ENCODE assay signal across 27 cellular contexts in genomic region chr5:156783092-156783491, GRCh38.
A peak's percentile ranks its signal among the peaks of the same experiment; 100 is the strongest.
DNase-seq lines count a peak whose midpoint lies in the region; ATAC-seq, FAIRE-seq and TF ChIP-seq lines count a peak whose summit lies in the region.
"Had no signal": no experiment of that assay in that cellular context is flagged by ENCODE, and none has a peak within 500 bp of the region (broad histone marks: within the 10 kb centered on the region; RNA-seq: fewer than 3 reads in every experiment).

No MANE protein-coding gene starts in this region.

- H2BK5ac ChIP-seq in H1 (ENCODE audit: low read depth, low read length) = no peak overlapping the region

- H3K23me2 ChIP-seq in H1 (ENCODE audit: low read depth, low read length) = no peaks in the 10 kb centered on the region

- no peaks in the 10 kb centered on the region for H3K79me1 ChIP-seq in H1 (ENCODE audit: low read depth, low read length)

- H2BK120ac ChIP-seq in H1 (replicated peaks; ENCODE audit: low read depth, low read length) = no peak overlapping the region

- no peak overlapping the region for H3K4me2 ChIP-seq in H1 (ENCODE audit: insufficient read depth in 1 of 2, low read depth in 2 of 2, low read length in 2 of 2)
- H3K4me2 ChIP-seq: A549; BLaER1 treated with 17β-estradiol and CSF1 and Interleukin-3, amounts not matched to agents 10 nM and 100 nM; SK-N-SH had no signal

- H4K20me1 ChIP-seq in H1 (replicated peaks in 1 of 2; ENCODE audit: control insufficient read depth in 1 of 2, insufficient read depth in 2 of 2, low read length in 2 of 2) = no peaks in the 10 kb centered on the region
- H4K20me1 ChIP-seq: BLaER1 treated with 17β-estradiol and CSF1 and Interleukin-3, amounts not matched to agents 10 nM and 100 nM had no signal

- TF ChIP-seq EP300 in H1 (IDR thresholded peaks at IDR 0.05; ENCODE audit: borderline replicate concordance in 1 of 2, low read depth in 2 of 2, low read length in 2 of 2) = no peak

- FAIRE-seq in GM12891 (lab: Jason Lieb, UNC) (peak; percentile 5), H1 (lab: Jason Lieb, UNC) (no peak)
- FAIRE-seq: A549, HTR-8/SVneo had no signal

- TF ChIP-seq POLR2A in GM12891 (IDR thresholded peaks at IDR 0.05; ENCODE audit: low read depth, low read length) = no peak
- no peak for TF ChIP-seq POLR2A in H1 (IDR thresholded peaks at IDR 0.05; ENCODE audit: control extremely low read depth in 1 of 2, low read depth in 2 of 2, low read length in 2 of 2)

- H3K4ac ChIP-seq in H1 (replicated peaks; ENCODE audit: insufficient read length, low read depth, low read length) = no peak overlapping the region

- no peak overlapping the region for H3K9ac ChIP-seq in H1 (replicated peaks in 1 of 4; ENCODE audit: extremely low read depth in 1 of 4, low read depth in 3 of 4, low read length in 3 of 4)
- H3K9ac ChIP-seq: BLaER1 treated with 17β-estradiol and CSF1 and Interleukin-3, amounts not matched to agents 10 nM and 100 nM; GM23248; SK-N-SH had no signal

- no peak overlapping the region for H3K4me3 ChIP-seq in GM12864 (ENCODE audit: low read depth, low read length)
- no peak overlapping the region for H3K4me3 ChIP-seq in H1 (ENCODE audit: extremely low read depth in 1 of 4, insufficient read depth in 2 of 4, low read depth in 3 of 4, low read length in 4 of 4)
- H3K4me3 ChIP-seq: A549; BLaER1 treated with 17β-estradiol and CSF1 and Interleukin-3, amounts not matched to agents 10 nM and 100 nM; GM23248; HAP-1 had no signal

- no peak for TF ChIP-seq RAD21 in H1 (IDR thresholded peaks at IDR 0.05 in 1 of 2, conservative IDR thresholded peaks at IDR 0.05 in 1 of 2; ENCODE audit: low read depth in 2 of 2, low read length in 2 of 2)

- H3K4me1 ChIP-seq in H1 (replicated peaks in 1 of 4; ENCODE audit: control insufficient read depth in 3 of 4, insufficient read depth in 4 of 4, low read length in 3 of 4) = peaks cover 0 to 3% (median 0%) of the 10 kb centered on the region in 4 experiments; a peak in 1 of 7 replicates
- H3K4me1 ChIP-seq: A549; BLaER1 treated with 17β-estradiol and CSF1 and Interleukin-3, amounts not matched to agents 10 nM and 100 nM; HAP-1 had no signal

- H3K9me3 ChIP-seq in H1 (ENCODE audit: insufficient read depth in 2 of 2, low read depth in 1 of 2, low read length in 1 of 2) = no peaks in the 10 kb centered on the region
- H3K9me3 ChIP-seq: A549, HAP-1, SK-N-SH had no signal

- 93% methylated on average over 5 of the region's 5 CpGs; no CpG with 5 or more reads in 1 of the 2 experiments for whole genome bisulfite sequencing in H1 (ENCODE audit: extremely low coverage in 1 of 2, insufficient coverage in 1 of 2, insufficient read length in 1 of 2, insufficient replicate concordance in 2 of 2, low coverage in 1 of 2, low lambda C conversion rate in 2 of 2, missing lambda C conversion rate in 1 of 2), 2 experiments

- no peak overlapping the region for H4K5ac ChIP-seq in H1 (ENCODE audit: insufficient read length, low read depth, low read length)

- H3K79me2 ChIP-seq in H1 (ENCODE audit: control insufficient read depth in 1 of 2, insufficient read depth in 2 of 2, low read length in 2 of 2) = no peaks in the 10 kb centered on the region

- no peak overlapping the region for H2BK15ac ChIP-seq in H1 (ENCODE audit: low read length)

- H3K27ac ChIP-seq in H1 (ENCODE audit: low read depth, low read length) = no peak overlapping the region
- H3K27ac ChIP-seq: A549; BLaER1 treated with 17β-estradiol and CSF1 and Interleukin-3, amounts not matched to agents 10 nM and 100 nM; GM23248 had no signal

- no peak overlapping the region for H4K8ac ChIP-seq in H1 (ENCODE audit: extremely low read depth, insufficient read depth, low read length)

- no peaks in the 10 kb centered on the region for H3K36me3 ChIP-seq in H1 (ENCODE audit: control insufficient read depth in 2 of 4, insufficient read depth in 4 of 4, low read length in 3 of 4)
- H3K36me3 ChIP-seq: BLaER1 treated with 17β-estradiol and CSF1 and Interleukin-3, amounts not matched to agents 10 nM and 100 nM; HAP-1 had no signal

- H2AK5ac ChIP-seq in H1 (ENCODE audit: low read depth, low read length) = no peak overlapping the region

- TF ChIP-seq CTCF in GM12864 (IDR thresholded peaks at IDR 0.05; ENCODE audit: low read depth, low read length, missing control alignments) (peak; percentile 17), H1 (IDR thresholded peaks at IDR 0.05; ENCODE audit: control extremely low read depth in 1 of 3, insufficient read depth in 1 of 3, low read depth in 1 of 3, low read length in 3 of 3) (no peak)

- H2AFZ ChIP-seq in H1 (ENCODE audit: low read length) = no peak overlapping the region
- H2AFZ ChIP-seq: GM23248 had no signal

- POLR2A ChIA-PET in H1 (lab: Charles Lee; ENCODE audit: partially characterized antibody) = no interaction called here

- no peaks in the 10 kb centered on the region for H3K27me3 ChIP-seq in H1 (replicated peaks in 1 of 4; ENCODE audit: control insufficient read depth in 3 of 4, extremely low read depth in 1 of 4, insufficient read depth in 3 of 4, low read length in 3 of 4)
- H3K27me3 ChIP-seq: BLaER1 treated with 17β-estradiol and CSF1 and Interleukin-3, amounts not matched to agents 10 nM and 100 nM had no signal

- H2BK12ac ChIP-seq in H1 (ENCODE audit: low read depth, low read length) = peak overlapping the region; percentile 82; the same call in 1 of the 2 replicates

- H4K91ac ChIP-seq in H1 (replicated peaks; ENCODE audit: insufficient read length, low read length) = no peak overlapping the region

- no peak overlapping the region for H3K18ac ChIP-seq in H1 (ENCODE audit: extremely low read depth, low read length)

- CTCF ChIA-PET in H1 (lab: Charles Lee; ENCODE audit: partially characterized antibody) = interaction anchor here (0.7 kb wide), 1 partner anchor 14 kb away, joined by 3 read pairs; no protein-coding TSS in a partner anchor

- H3K14ac ChIP-seq in H1 (ENCODE audit: insufficient read length) = no peak overlapping the region

- no peak overlapping the region for H2BK20ac ChIP-seq in H1 (ENCODE audit: low read length)

- H3K56ac ChIP-seq in H1 (replicated peaks; ENCODE audit: insufficient read length, low read depth, low read length) = no peak overlapping the region

- no peak overlapping the region for H3K23ac ChIP-seq in H1 (ENCODE audit: insufficient read length)

- ATAC-seq in HG02610 (IDR thresholded peaks at IDR 0.05; ENCODE audit: unreplicated experiment) = peak; percentile 53
- no peak for ATAC-seq in HG03108 (IDR thresholded peaks at IDR 0.05; ENCODE audit: unreplicated experiment)
- ATAC-seq: A549, PC-3 had no signal

- DNase-seq in GM12864 (ENCODE audit: low read depth) = no peak
- no peak for DNase-seq in GM12891 (ENCODE audit: insufficient read length, low spot score)
- no peak for DNase-seq in H1 (ENCODE audit: low read depth in 1 of 2, low spot score in 2 of 2)
- no peak for DNase-seq in activated CD4-positive, CD25-positive, alpha-beta regulatory T cell (lab: John Stamatoyannopoulos, UW)
- no peak for DNase-seq in kidney glomerular epithelial cell (lab: John Stamatoyannopoulos, UW)
- DNase-seq: AML-193; CD4-positive, alpha-beta T cell; DMS53; GM23248; HFFc6; KBM-7; MV-4-11; NCI-H1105; NCI-H1436 treated with DMSO at 0.1 percent for 48 hours; NCI-H187 treated with DMSO at 0.1 percent for 48 hours; NCI-H2107; NCI-H524; NCI-H748 treated with DMSO at 0.1 percent for 48 hours; PC-3; SK-N-SH; SW 1271 had no signal

TF ChIP-seq in GM12891, 5 proteins besides CTCF, POLR2A, EP300 and RAD21:
- TF ChIP-seq POLR2AphosphoS5 (IDR thresholded peaks at IDR 0.05; ENCODE audit: low read depth, low read length) = no peak
- no peak for TF ChIP-seq TAF1 (IDR thresholded peaks at IDR 0.05; ENCODE audit: low read depth, low read length)
- TF ChIP-seq SPI1 (IDR thresholded peaks at IDR 0.05; ENCODE audit: low read depth, low read length) = no peak
- TF ChIP-seq POU2F2 (IDR thresholded peaks at IDR 0.05; ENCODE audit: low read depth, low read length) = no peak
- no peak for TF ChIP-seq PAX5 (IDR thresholded peaks at IDR 0.05; ENCODE audit: insufficient read depth, low read length, severe bottlenecking)

TF ChIP-seq in H1, 55 proteins besides CTCF, POLR2A, EP300 and RAD21:
- TF ChIP-seq EGR1 (IDR thresholded peaks at IDR 0.05; ENCODE audit: borderline replicate concordance, low read depth, low read length) = no peak
- TF ChIP-seq GABPA (IDR thresholded peaks at IDR 0.05; ENCODE audit: borderline replicate concordance, insufficient read depth, low read length) = no peak
- no peak for TF ChIP-seq KDM1A (IDR thresholded peaks at IDR 0.05; ENCODE audit: borderline replicate concordance, low read length)
- no peak for TF ChIP-seq HDAC2 (IDR thresholded peaks at IDR 0.05; ENCODE audit: borderline replicate concordance in 1 of 2, low read depth in 2 of 2, low read length in 2 of 2)
- no peak for TF ChIP-seq NRF1 (IDR thresholded peaks at IDR 0.05; ENCODE audit: low read depth, low read length)
- no peak for TF ChIP-seq ZNF274 (IDR thresholded peaks at IDR 0.05; ENCODE audit: borderline replicate concordance, extremely low read depth, low read length)
